Comparison of ENCODE assay signal across 13 cellular contexts in genomic region chr10:14040787-14041631, GRCh38.
DNase-seq lines count a peak whose midpoint lies in the region; ATAC-seq and TF ChIP-seq lines count a peak whose summit lies in the region.
"Had no signal": no experiment of that assay in that cellular context is flagged by ENCODE, and none has a peak within 500 bp of the region (broad histone marks: within the 10 kb centered on the region; RNA-seq: fewer than 3 reads in every experiment).

No MANE protein-coding gene starts in this region.

- no peaks in the 10 kb centered on the region for H3K36me3 ChIP-seq in suprapubic skin
- H3K36me3 ChIP-seq: thoracic aorta had no signal

- H3K27ac Mint-ChIP-seq in HFFc6, result peak overlapping the region; percentile 63
- H3K27ac Mint-ChIP-seq in chondrocyte (ENCODE audit: unreplicated experiment), result peak overlapping the region; percentile 46
- no peak overlapping the region for H3K27ac Mint-ChIP-seq in activated CD8-positive, alpha-beta T cell treated with anti-CD3 and anti-CD28 coated beads, Interleukin-2, amount 10 ng/mL, durations not matched to agents 7 days and 5 days
- H3K27ac Mint-ChIP-seq: activated naive CD8-positive, alpha-beta T cell treated with anti-CD3 and anti-CD28 coated beads for 36 hours had no signal

- no peaks in the 10 kb centered on the region for H3K9me3 ChIP-seq in suprapubic skin
- H3K9me3 ChIP-seq: thoracic aorta had no signal

- no peak for DNase-seq in HFFc6
- DNase-seq in chondrocyte (ENCODE audit: low spot score), result no peak
- peak; percentile 26 to 41 for DNase-seq in lung microvascular endothelial cell (ENCODE audit: low read depth in 2 of 2)
- no peak for DNase-seq in suprapubic skin (ENCODE audit: low spot score in 2 of 2)
- DNase-seq in activated CD8-positive, alpha-beta T cell treated with anti-CD3 and anti-CD28 coated beads, Interleukin-2, amount 10 ng/mL, durations not matched to agents 7 days and 5 days, result no peak
- no peak for DNase-seq in H4 (ENCODE audit: low spot score)
- DNase-seq in T1000 (lab: John Stamatoyannopoulos, UW), result no peak
- DNase-seq: activated CD4-positive, alpha-beta T cell treated with anti-CD3 and anti-CD28 coated beads, Interleukin-2, amount 50 U/mL, for 48 hours; activated naive CD8-positive, alpha-beta T cell treated with anti-CD3 and anti-CD28 coated beads for 36 hours; NCI-H526 treated with DMSO at 0.1 percent for 48 hours; occipital lobe had no signal

- POLR2A ChIA-PET in activated CD8-positive, alpha-beta T cell treated with anti-CD3 and anti-CD28 coated beads, Interleukin-2, amount 10 ng/mL, durations not matched to agents 7 days and 5 days (lab: Charles Lee), result no interaction called here

- H3K27me3 ChIP-seq in suprapubic skin, result no peaks in the 10 kb centered on the region

- H3K4me1 Mint-ChIP-seq in HFFc6 (ENCODE audit: low read depth), result peaks cover 28% of the 10 kb centered on the region
- H3K4me1 Mint-ChIP-seq in chondrocyte (ENCODE audit: low read depth), result peaks cover 30% of the 10 kb centered on the region
- peaks cover 4% of the 10 kb centered on the region for H3K4me1 Mint-ChIP-seq in activated CD8-positive, alpha-beta T cell treated with anti-CD3 and anti-CD28 coated beads, Interleukin-2, amount 10 ng/mL, durations not matched to agents 7 days and 5 days (ENCODE audit: low read depth)

- TF ChIP-seq CTCF in HFFc6 (IDR thresholded peaks at IDR 0.05) (no peak), chondrocyte (IDR thresholded peaks at IDR 0.05) (no peak), suprapubic skin (IDR thresholded peaks at IDR 0.05) (no peak)

- no peak for ATAC-seq in activated CD8-positive, alpha-beta T cell treated with anti-CD3 and anti-CD28 coated beads, Interleukin-2, amount 10 ng/mL, durations not matched to agents 7 days and 5 days
- no peak for ATAC-seq in GM19463 (IDR thresholded peaks at IDR 0.05; ENCODE audit: unreplicated experiment)

- 20% methylated on average over 9 of the region's 9 CpGs for WGBS in suprapubic skin

- H3K4me1 ChIP-seq in suprapubic skin, result peaks cover 20% of the 10 kb centered on the region

- H3K4me3 ChIP-seq in suprapubic skin, result no peak overlapping the region
- H3K4me3 ChIP-seq: thoracic aorta had no signal

- CTCF ChIA-PET in activated CD8-positive, alpha-beta T cell treated with anti-CD3 and anti-CD28 coated beads, Interleukin-2, amount 10 ng/mL, durations not matched to agents 7 days and 5 days (lab: Charles Lee), result interaction anchor here (1.7 kb wide), 1 partner anchor 9 kb away, joined by 9 read pairs; no protein-coding TSS in a partner anchor

- TF ChIP-seq POLR2A in suprapubic skin (IDR thresholded peaks at IDR 0.05), result no peak

- H3K4me3 Mint-ChIP-seq in HFFc6 (no peak overlapping the region), chondrocyte (ENCODE audit: unreplicated experiment) (no peak overlapping the region)
- H3K4me3 Mint-ChIP-seq in activated CD8-positive, alpha-beta T cell treated with anti-CD3 and anti-CD28 coated beads, Interleukin-2, amount 10 ng/mL, durations not matched to agents 7 days and 5 days, result no peak overlapping the region
- H3K4me3 Mint-ChIP-seq: activated naive CD8-positive, alpha-beta T cell treated with anti-CD3 and anti-CD28 coated beads for 36 hours had no signal

- H3K9me3 Mint-ChIP-seq in HFFc6, result no peaks in the 10 kb centered on the region
- H3K9me3 Mint-ChIP-seq in chondrocyte (ENCODE audit: low read depth), result no peaks in the 10 kb centered on the region
- H3K9me3 Mint-ChIP-seq in activated CD8-positive, alpha-beta T cell treated with anti-CD3 and anti-CD28 coated beads, Interleukin-2, amount 10 ng/mL, durations not matched to agents 7 days and 5 days (ENCODE audit: insufficient read depth), result no peaks in the 10 kb centered on the region

- TF ChIP-seq EP300 in suprapubic skin (IDR thresholded peaks at IDR 0.05), result no peak

- H3K36me3 Mint-ChIP-seq in HFFc6 (ENCODE audit: low read depth), result no peaks in the 10 kb centered on the region
- no peaks in the 10 kb centered on the region for H3K36me3 Mint-ChIP-seq in chondrocyte (ENCODE audit: low read depth)
- no peaks in the 10 kb centered on the region for H3K36me3 Mint-ChIP-seq in activated CD8-positive, alpha-beta T cell treated with anti-CD3 and anti-CD28 coated beads, Interleukin-2, amount 10 ng/mL, durations not matched to agents 7 days and 5 days (ENCODE audit: low read depth)
- H3K36me3 Mint-ChIP-seq: activated naive CD8-positive, alpha-beta T cell treated with anti-CD3 and anti-CD28 coated beads for 36 hours had no signal

- no peaks in the 10 kb centered on the region for H3K27me3 Mint-ChIP-seq in HFFc6 (ENCODE audit: insufficient read depth)
- no peaks in the 10 kb centered on the region for H3K27me3 Mint-ChIP-seq in chondrocyte (ENCODE audit: low read depth)
- peaks cover 2% of the 10 kb centered on the region for H3K27me3 Mint-ChIP-seq in activated CD8-positive, alpha-beta T cell treated with anti-CD3 and anti-CD28 coated beads, Interleukin-2, amount 10 ng/mL, durations not matched to agents 7 days and 5 days (ENCODE audit: low read depth)

- H3K27ac ChIP-seq in suprapubic skin, result peak overlapping the region; percentile 57

Comparison
In these comparisons a context has a peak if more than half of its experiments do, and no peak if none do; other contexts are left out.
1. DNase-seq: peak in lung microvascular endothelial cell (2 of 2); none in HFFc6 (single experiment), chondrocyte (single experiment), suprapubic skin (0 of 2), activated CD8-positive, alpha-beta T cell treated with anti-CD3 and anti-CD28 coated beads, Interleukin-2, amount 10 ng/mL, durations not matched to agents 7 days and 5 days (single experiment), H4 (single experiment) and T1000 (single experiment).